ENCODE assay signal across 18 cellular contexts in genomic region chr4:79598801-79599200, GRCh38.
DNase-seq lines count a peak whose midpoint lies in the region; ATAC-seq and TF ChIP-seq lines count a peak whose summit lies in the region.
"Had no signal": no experiment of that assay in that cellular context is flagged by ENCODE, and none has a peak within 500 bp of the region (broad histone marks: within the 10 kb centered on the region; RNA-seq: fewer than 3 reads in every experiment).

No MANE protein-coding gene starts in this region.

- no peaks in the 10 kb centered on the region for H4K20me1 ChIP-seq in smooth muscle cell (ENCODE audit: low read depth)

- ATAC-seq in left ventricle myocardium superior (peak; percentile 96), HG02981 (IDR thresholded peaks at IDR 0.05; ENCODE audit: unreplicated experiment) (no peak)
- ATAC-seq: lower lobe of right lung, sciatic nerve had no signal

- H3K9me3 ChIP-seq in smooth muscle cell (replicated peaks; ENCODE audit: low read depth), result no peaks in the 10 kb centered on the region
- H3K9me3 ChIP-seq: lower lobe of right lung had no signal

- no peak for TF ChIP-seq CTCF in smooth muscle cell (IDR thresholded peaks at IDR 0.05; ENCODE audit: borderline replicate concordance, insufficient read depth, poor library complexity, severe bottlenecking)

- no peaks in the 10 kb centered on the region for H3K79me2 ChIP-seq in smooth muscle cell (ENCODE audit: low read depth)

- H3K27me3 ChIP-seq in smooth muscle cell (ENCODE audit: low read depth), result no peaks in the 10 kb centered on the region

- intact Hi-C loops in left ventricle myocardium superior (cut with micrococcal nuclease), result no loop called here

- H3K4me2 ChIP-seq in smooth muscle cell, result no peak overlapping the region
- H3K4me2 ChIP-seq: KMS-11 had no signal

- H3K9ac ChIP-seq in smooth muscle cell (ENCODE audit: low read depth), result no peak overlapping the region
- H3K9ac ChIP-seq: GM23248, KMS-11 had no signal

- no peak overlapping the region for H3K27ac ChIP-seq in smooth muscle cell (ENCODE audit: low read depth)
- H3K27ac ChIP-seq: GM23248, KMS-11, lower lobe of right lung had no signal

- peak overlapping the region; percentile 8 for H2AFZ ChIP-seq in smooth muscle cell (ENCODE audit: low read depth)
- H2AFZ ChIP-seq: GM23248 had no signal

- no peaks in the 10 kb centered on the region for H3K4me1 ChIP-seq in smooth muscle cell (ENCODE audit: low read depth)
- H3K4me1 ChIP-seq: lower lobe of right lung had no signal

- WGBS in smooth muscle cell (ENCODE audit: low lambda C conversion rate), result 78% methylated on average over 4 of the region's 4 CpGs

- no peaks in the 10 kb centered on the region for H3F3A ChIP-seq in smooth muscle cell (ENCODE audit: low read depth)

- no peaks in the 10 kb centered on the region for H3K36me3 ChIP-seq in smooth muscle cell (ENCODE audit: low read depth)
- H3K36me3 ChIP-seq: lower lobe of right lung had no signal

- no peak overlapping the region for H3K4me3 ChIP-seq in smooth muscle cell
- H3K4me3 ChIP-seq: GM23248, lower lobe of right lung had no signal

- peak; percentile 40 for DNase-seq in DMS 273 treated with DMSO at 0.1 percent for 48 hours (lab: John Stamatoyannopoulos, UW)
- DNase-seq in astrocyte of the hippocampus (ENCODE audit: low read depth, low spot score), result peak; percentile 34
- peak; percentile 28 for DNase-seq in left ventricle myocardium superior
- no peak for DNase-seq in smooth muscle cell (lab: John Stamatoyannopoulos, UW; ENCODE audit: unreplicated experiment)
- DNase-seq in NCI-H2107 treated with DMSO at 0.1 percent for 48 hours (lab: John Stamatoyannopoulos, UW; ENCODE audit: unreplicated experiment), result no peak
- no peak for DNase-seq in activated CD4-positive, alpha-beta T cell treated with anti-CD3 and anti-CD28 coated beads, Interleukin-2, amount 50 U/mL, for 4 hours
- no peak for DNase-seq in islet precursor cell
- DNase-seq: activated CD4-positive, alpha-beta T cell treated with anti-CD3 and anti-CD28 coated beads for 48 hours; activated CD8-positive, alpha-beta memory T cell treated with anti-CD3 and anti-CD28 coated beads, Interleukin-2, amount 50 U/mL, for 4 hours; CD4-positive, CD25-positive, alpha-beta regulatory T cell; GM23248; immature natural killer cell; lower lobe of right lung; NCI-H2029 treated with DMSO at 0.1 percent for 48 hours; NCI-H524 had no signal

Comparison
In these comparisons a context has a peak if more than half of its experiments do, and no peak if none do; other contexts are left out.
1. DNase-seq: peak in DMS 273 treated with DMSO at 0.1 percent for 48 hours (single experiment), astrocyte of the hippocampus (single experiment) and left ventricle myocardium superior (single experiment); none in smooth muscle cell (single experiment), NCI-H2107 treated with DMSO at 0.1 percent for 48 hours (single experiment), activated CD4-positive, alpha-beta T cell treated with anti-CD3 and anti-CD28 coated beads, Interleukin-2, amount 50 U/mL, for 4 hours (0 of 2) and islet precursor cell (single experiment).